ENCODE assay signal across 8 cellular contexts in genomic region chr15:91099616-91100560, GRCh38. TPM values are rescaled to one million over a fixed set of nuclear protein-coding genes. Genes with fewer than 3 reads are reported as not detected.
A peak's percentile ranks its signal among the peaks of the same experiment; 100 is the strongest.
DNase-seq lines count a peak whose midpoint lies in the region; ATAC-seq and TF ChIP-seq lines count a peak whose summit lies in the region.

SV2B (plus strand) TSS chr15:91100257; CDS start chr15:91226264, 126,007 bp downstream.

- H3K36me3 Mint-ChIP-seq in activated CD4-positive, alpha-beta T cell treated with anti-CD3 and anti-CD28 coated beads, Interleukin-2, amount 10 ng/mL, durations not matched to agents 7 days and 5 days (ENCODE audit: low read depth) = no peaks in the 10 kb centered on the region

- peak within 1 kb of the TSS in 58 of 59 donors; percentile 21 to 96 (median 85) for H3K27ac ChIP-seq in dorsolateral prefrontal cortex

- DNase-seq in AG09319 (ENCODE audit: extremely low read depth, low read depth) (no peak), M059J (ENCODE audit: low read depth) (peak; percentile 4), dorsolateral prefrontal cortex (peak; percentile 34 to 81 (median 74)), lung microvascular endothelial cell (ENCODE audit: low read depth in 2 of 2) (peak; percentile 12 to 21), posterior vena cava (ENCODE audit: low spot score) (no peak)
- DNase-seq in activated CD4-positive, alpha-beta T cell treated with anti-CD3 and anti-CD28 coated beads, Interleukin-2, amount 10 ng/mL, durations not matched to agents 7 days and 5 days = peak; percentile 55
- peak; percentile 35 to 36 for DNase-seq in stimulated activated CD8-positive, alpha-beta memory T cell treated with anti-CD3 and anti-CD28 coated beads, Interleukin-15, amount 100 ng/mL, for 48 hours (ENCODE audit: low read depth in 2 of 2)

- peak within 1 kb of the TSS; percentile 79 for H3K4me3 Mint-ChIP-seq in activated CD4-positive, alpha-beta T cell treated with anti-CD3 and anti-CD28 coated beads, Interleukin-2, amount 10 ng/mL, durations not matched to agents 7 days and 5 days

- H3K27ac Mint-ChIP-seq in activated CD4-positive, alpha-beta T cell treated with anti-CD3 and anti-CD28 coated beads, Interleukin-2, amount 10 ng/mL, durations not matched to agents 7 days and 5 days = peak within 1 kb of the TSS; percentile 9

- no peaks in the 10 kb centered on the region for H3K9me3 Mint-ChIP-seq in activated CD4-positive, alpha-beta T cell treated with anti-CD3 and anti-CD28 coated beads, Interleukin-2, amount 10 ng/mL, durations not matched to agents 7 days and 5 days

- intact Hi-C loops in dorsolateral prefrontal cortex (cut with DNase I) = loop anchor here (5.0 kb wide), 1 partner anchor 43 kb away; no protein-coding TSS in a partner anchor
- intact Hi-C loops in posterior vena cava (cut with DNase I) = loop anchor here in 1 of 2 donors (5.0 kb wide), 1 partner anchor 1353 kb away; no protein-coding TSS in a partner anchor

- peaks cover 17% of the 10 kb centered on the region for H3K4me1 Mint-ChIP-seq in activated CD4-positive, alpha-beta T cell treated with anti-CD3 and anti-CD28 coated beads, Interleukin-2, amount 10 ng/mL, durations not matched to agents 7 days and 5 days

- peak; percentile 74 for ATAC-seq in GM19397 (IDR thresholded peaks at IDR 0.05; ENCODE audit: unreplicated experiment)

- CTCF ChIA-PET in activated CD4-positive, alpha-beta T cell treated with anti-CD3 and anti-CD28 coated beads, Interleukin-2, amount 10 ng/mL, durations not matched to agents 7 days and 5 days (lab: Charles Lee) = interaction anchor here (0.8 to 1.2 kb wide), 4 partner anchors 11 to 107 kb away, joined by 3 to 4 read pairs (median 3); no protein-coding TSS in a partner anchor

- POLR2A ChIA-PET in activated CD4-positive, alpha-beta T cell treated with anti-CD3 and anti-CD28 coated beads, Interleukin-2, amount 10 ng/mL, durations not matched to agents 7 days and 5 days (lab: Charles Lee) = no interaction called here

- peak within 1 kb of the TSS; percentile 37 to 89 (median 70) for H3K4me3 ChIP-seq in dorsolateral prefrontal cortex

- peaks cover 0 to 28% (median 4%) of the 10 kb centered on the region in 45 donors for H3K27me3 ChIP-seq in dorsolateral prefrontal cortex

- H3K27me3 Mint-ChIP-seq in activated CD4-positive, alpha-beta T cell treated with anti-CD3 and anti-CD28 coated beads, Interleukin-2, amount 10 ng/mL, durations not matched to agents 7 days and 5 days = peaks cover 80% of the 10 kb centered on the region

- TF ChIP-seq CTCF in AG09319 (IDR thresholded peaks at IDR 0.05; ENCODE audit: low read depth, low read length) (peak; percentile 8), dorsolateral prefrontal cortex (IDR thresholded peaks at IDR 0.05 in 54 of 56, conservative IDR thresholded peaks at IDR 0.05 in 2 of 56; ENCODE audit: low read depth in 1 of 56, partially characterized antibody in 56 of 56) (peak in 37 of 56 donors; percentile 9 to 59 (median 31))

RNA-seq across cellular contexts. Expression of gene SV2B, which starts in this region (rescaled TPM):
- total RNA-seq in M059J (2014; rRNA removed; shearing (Covaris generic)) = not detected in 2 replicates
- under 1 TPM; 0.02 TPM for total RNA-seq in activated CD4-positive, alpha-beta T cell treated with anti-CD3 and anti-CD28 coated beads, Interleukin-2, amount 10 ng/mL, durations not matched to agents 7 days and 5 days
- total RNA-seq in dorsolateral prefrontal cortex = 100 to 1,000 TPM in 119 of 120 experiments, 10 to 100 TPM in 1; 93.1 to 384 (median 276) TPM
- 0.22 and 0.40 TPM in 2 replicates for total RNA-seq in lung microvascular endothelial cell
- total RNA-seq in posterior vena cava = 1 to 10 TPM; 2.9 to 3.4 TPM

Comparison
In these comparisons a context has a peak if more than half of its experiments do, and no peak if none do; other contexts are left out.
1. RNA of gene SV2B (total RNA-seq): 93.1 to 384 TPM in dorsolateral prefrontal cortex; 2.9 to 3.4 TPM in posterior vena cava, 0.22 to 0.40 TPM in lung microvascular endothelial cell, 0.02 TPM in activated CD4-positive, alpha-beta T cell treated with anti-CD3 and anti-CD28 coated beads, Interleukin-2, amount 10 ng/mL, durations not matched to agents 7 days and 5 days and not detected in M059J; every median in the first group is over 10 times any median in the second.
2. Peak in DNase-seq in M059J; RNA of the gene not detected or under 1 TPM.
3. Peak in DNase-seq in activated CD4-positive, alpha-beta T cell treated with anti-CD3 and anti-CD28 coated beads, Interleukin-2, amount 10 ng/mL, durations not matched to agents 7 days and 5 days; RNA of the gene not detected or under 1 TPM.
4. Peak in DNase-seq in lung microvascular endothelial cell; RNA of the gene not detected or under 1 TPM.
5. DNase-seq: peak in dorsolateral prefrontal cortex (10 of 10) and stimulated activated CD8-positive, alpha-beta memory T cell treated with anti-CD3 and anti-CD28 coated beads, Interleukin-15, amount 100 ng/mL, for 48 hours (2 of 2); none in AG09319 (single experiment) and posterior vena cava (single experiment).